In genomic region chr6:53300656-53301551, GRCh38 we compare ENCODE assay signal across 8 cellular contexts. TPM values are rescaled to one million over a fixed set of nuclear protein-coding genes. Genes with fewer than 3 reads are reported as not detected.
DNase-seq lines count a peak whose midpoint lies in the region; ATAC-seq and TF ChIP-seq lines count a peak whose summit lies in the region.

No MANE protein-coding gene starts in this region.

- DNase-seq in fibroblast of pulmonary artery (ENCODE audit: low read depth) (peak; percentile 61), sciatic nerve (ENCODE audit: low spot score) (no peak)
- no peak for DNase-seq in stimulated activated CD4-positive, alpha-beta T cell treated with anti-CD3 and anti-CD28 coated beads, Interleukin-2, amount 100 ng/mL, for 48 hours

- no peak for TF ChIP-seq CTCF in VCaP (conservative IDR thresholded peaks at IDR 0.05)
- no peak for TF ChIP-seq CTCF in fibroblast of pulmonary artery (IDR thresholded peaks at IDR 0.05; ENCODE audit: low read length, missing control alignments)

- H3K4me3 ChIP-seq in fibroblast of pulmonary artery (replicated peaks; ENCODE audit: low read depth, low read length), result no peak overlapping the region

- peak; percentile 47 for ATAC-seq in HG03432 (IDR thresholded peaks at IDR 0.05; ENCODE audit: unreplicated experiment)
- ATAC-seq in sciatic nerve, result peak; percentile 71
- no peak for ATAC-seq in GM19351 (IDR thresholded peaks at IDR 0.05; ENCODE audit: unreplicated experiment)
- no peak for ATAC-seq in GM21367 (IDR thresholded peaks at IDR 0.05; ENCODE audit: unreplicated experiment)
- ATAC-seq in HG02852 (IDR thresholded peaks at IDR 0.05; ENCODE audit: unreplicated experiment), result no peak

- H3K27ac ChIP-seq in VCaP, result peak overlapping the region; percentile 32

- intact Hi-C loops in sciatic nerve (cut with DNase I), result no loop called here

RNA-seq across cellular contexts. Expression of gene ELOVL5, which starts 47.8 kb away (rescaled TPM):
- total RNA-seq in sciatic nerve, result 115 TPM

Comparison
In these comparisons a context has a peak if more than half of its experiments do, and no peak if none do; other contexts are left out.
1. ATAC-seq: peak in HG03432 (single experiment) and sciatic nerve (single experiment); none in GM19351 (single experiment), GM21367 (single experiment) and HG02852 (single experiment).